8 cellular contexts compared by ENCODE assay signal in genomic region chr4:16199132-16199531, GRCh38. TPM values are rescaled to one million over a fixed set of nuclear protein-coding genes. Genes with fewer than 3 reads are reported as not detected.
DNase-seq lines count a peak whose midpoint lies in the region; ATAC-seq and TF ChIP-seq lines count a peak whose summit lies in the region.

No MANE protein-coding gene starts in this region.

- POLR2A ChIA-PET in A673 (lab: Charles Lee; ENCODE audit: low non-redundant PET), result interaction anchor here (0.6 kb wide), 1 partner anchor 578 kb away, joined by 4 read pairs; no protein-coding TSS in a partner anchor
- POLR2A ChIA-PET in PC-9 (lab: Charles Lee; ENCODE audit: unreplicated experiment), result interaction anchor here (0.6 to 0.8 kb wide), 3 partner anchors 58 to 276 kb away, joined by 3 to 7 read pairs (median 3); no protein-coding TSS in a partner anchor

- H3K4me1 ChIP-seq in A673 (ENCODE audit: insufficient read depth, low read length, poor library complexity, severe bottlenecking) (peaks cover 50% of the 10 kb centered on the region), PC-9 (replicated peaks; ENCODE audit: insufficient read depth) (no peaks in the 10 kb centered on the region)

- H3K9me2 ChIP-seq in PC-9 (ENCODE audit: insufficient read depth), result no peaks in the 10 kb centered on the region

- no peaks in the 10 kb centered on the region for H3K36me3 ChIP-seq in A673 (ENCODE audit: insufficient read depth, low read length, poor library complexity, severe bottlenecking)
- no peaks in the 10 kb centered on the region for H3K36me3 ChIP-seq in PC-9 (ENCODE audit: low read depth)

- no peaks in the 10 kb centered on the region for H3K79me2 ChIP-seq in PC-9 (ENCODE audit: low read depth)

- DNase-seq in A673 (ENCODE audit: low spot score) (peak; percentile 55), PC-9 (no peak), fibroblast of pulmonary artery (ENCODE audit: low read depth) (peak; percentile 55), islet precursor cell (no peak), RPMI8226 (no peak)

- TF ChIP-seq CTCF in A673 (conservative IDR thresholded peaks at IDR 0.05; ENCODE audit: low read depth, low read length) (peak; percentile 74), GM12873 (IDR thresholded peaks at IDR 0.05; ENCODE audit: insufficient read depth, low read depth, low read length, missing control alignments) (peak; percentile 34), PC-9 (conservative IDR thresholded peaks at IDR 0.05) (peak; percentile 61), fibroblast of pulmonary artery (IDR thresholded peaks at IDR 0.05; ENCODE audit: low read length, missing control alignments) (peak; percentile 46)

- H3K9me3 ChIP-seq in A673 (ENCODE audit: low read depth, low read length, poor library complexity, severe bottlenecking), result no peaks in the 10 kb centered on the region
- H3K9me3 ChIP-seq in PC-9 (ENCODE audit: insufficient read depth, low read depth), result no peaks in the 10 kb centered on the region

- no peak overlapping the region for H3K4me2 ChIP-seq in PC-9

- CTCF ChIA-PET in A673 (lab: Charles Lee), result interaction anchor here (1.0 to 1.4 kb wide), 2 partner anchors 44 to 166 kb away, joined by 3 to 11 read pairs; no protein-coding TSS in a partner anchor
- CTCF ChIA-PET in PC-9 (lab: Charles Lee), result interaction anchor here (0.8 to 1.1 kb wide), 2 partner anchors 22 to 55 kb away, joined by 3 read pairs; no protein-coding TSS in a partner anchor

- H3K27ac ChIP-seq in A673 (ENCODE audit: low read depth, low read length, poor library complexity, severe bottlenecking) (peak overlapping the region; percentile 44), PC-9 (no peak overlapping the region)

- no peak overlapping the region for H2AFZ ChIP-seq in PC-9

- H4K20me1 ChIP-seq in PC-9 (ENCODE audit: insufficient read depth), result no peaks in the 10 kb centered on the region

- no peaks in the 10 kb centered on the region for H3F3A ChIP-seq in PC-9 (ENCODE audit: insufficient read depth, low read depth)

- no peak for ATAC-seq in HG03039 (IDR thresholded peaks at IDR 0.05; ENCODE audit: unreplicated experiment)
- ATAC-seq in GM21717 (IDR thresholded peaks at IDR 0.05; ENCODE audit: unreplicated experiment), result no peak

- intact Hi-C loops in A673 (cut with micrococcal nuclease; ENCODE audit: unreplicated experiment) (loop anchor here (1.0 to 10.0 kb wide), 5 partner anchors 40 to 394 kb away; partner anchors contain the start of gene PROM1), PC-9 (cut with micrococcal nuclease; ENCODE audit: unreplicated experiment) (loop anchor here (5.0 to 10.0 kb wide), 2 partner anchors 66 to 242 kb away; no protein-coding TSS in a partner anchor)

- H3K27me3 ChIP-seq in A673 (replicated peaks; ENCODE audit: insufficient read depth, low read depth, low read length, poor library complexity), result no peaks in the 10 kb centered on the region
- H3K27me3 ChIP-seq in PC-9 (ENCODE audit: insufficient read depth, low read depth), result no peaks in the 10 kb centered on the region

- no peak overlapping the region for H3K4me3 ChIP-seq in A673 (ENCODE audit: low read depth, low read length, poor library complexity, severe bottlenecking)
- no peak overlapping the region for H3K4me3 ChIP-seq in PC-9
- no peak overlapping the region for H3K4me3 ChIP-seq in fibroblast of pulmonary artery (replicated peaks; ENCODE audit: low read depth, low read length)

- BruUV-seq in A673 (replicated peaks; lab: Mats Ljungman, UMichigan) (no TSS peak), PC-9 (replicated peaks; lab: Mats Ljungman, UMichigan) (no TSS peak)

RNA-seq across cellular contexts. Expression of gene TAPT1, which starts 27.1 kb away (rescaled TPM):
- total RNA-seq in A673 (2021), result 48.6 and 54.0 TPM in 2 replicates
- total RNA-seq in PC-9 (2021), result 13.0 and 13.8 TPM in 2 replicates

Comparison
In these comparisons a context has a peak if more than half of its experiments do, and no peak if none do; other contexts are left out.
1. DNase-seq: peak in A673 (single experiment) and fibroblast of pulmonary artery (single experiment); none in PC-9 (0 of 2), islet precursor cell (single experiment) and RPMI8226 (single experiment).
2. Peak in every context shown above with its lines, with median percentiles within 50 percentile points of each other: CTCF ChIP-seq.